Comparison of ENCODE assay signal across 1 cellular context in genomic region chr2:20015482-20016083, GRCh38.
TF ChIP-seq lines count a peak whose summit lies in the region.

No MANE protein-coding gene starts in this region.

TF ChIP-seq in GM12878, 131 proteins besides CTCF, POLR2A, EP300 and RAD21 (continued from another document):
- 0 out of 2 replicates have a peak, but pooled peaks have one; percentile 7 for TF ChIP-seq CEBPZ (IDR thresholded peaks at IDR 0.05; ENCODE audit: low read depth, low read length)
- no peak for TF ChIP-seq WRNIP1 (IDR thresholded peaks at IDR 0.05; ENCODE audit: borderline replicate concordance, low read depth, low read length)
- TF ChIP-seq STAT1 (conservative IDR thresholded peaks at IDR 0.05), result no peak
- TF ChIP-seq SMARCA5 (IDR thresholded peaks at IDR 0.05), result no peak
- TF ChIP-seq BACH1 (IDR thresholded peaks at IDR 0.05; ENCODE audit: borderline replicate concordance), result no peak
- TF ChIP-seq NKRF (conservative IDR thresholded peaks at IDR 0.05), result no peak
- TF ChIP-seq E2F4 (IDR thresholded peaks at IDR 0.05; ENCODE audit: low read depth, low read length), result no peak
- no peak for TF ChIP-seq BHLHE40 (IDR thresholded peaks at IDR 0.05; ENCODE audit: borderline replicate concordance in 1 of 2, low read depth in 2 of 2, low read length in 1 of 2)
- peak; percentile 67 for TF ChIP-seq SMC3 (IDR thresholded peaks at IDR 0.05; ENCODE audit: borderline replicate concordance, low read length)
TF ChIP-seq in GM12878: peak in this region for 3.
